Comparison of ENCODE assay signal across 12 cellular contexts in genomic region chr13:51714663-51715168, GRCh38.
DNase-seq lines count a peak whose midpoint lies in the region; ATAC-seq, FAIRE-seq and TF ChIP-seq lines count a peak whose summit lies in the region.
"Had no signal": no experiment of that assay in that cellular context is flagged by ENCODE, and none has a peak within 500 bp of the region (broad histone marks: within the 10 kb centered on the region; RNA-seq: fewer than 3 reads in every experiment).

No MANE protein-coding gene starts in this region.

- H3K27ac ChIP-seq in RWPE2 (ENCODE audit: poor library complexity, severe bottlenecking): peak overlapping the region; percentile 89
- no peak overlapping the region for H3K27ac ChIP-seq in naive thymus-derived CD4-positive, alpha-beta T cell (ENCODE audit: low read depth, low read length)
- no peak overlapping the region for H3K27ac ChIP-seq in prostate gland
- H3K27ac ChIP-seq: neural progenitor cell had no signal

- DNase-seq in RWPE2 (ENCODE audit: low spot score) (no peak), NAMALWA (ENCODE audit: low spot score) (no peak), prostate gland (ENCODE audit: low spot score) (no peak), D721Med (ENCODE audit: insufficient read length, low spot score) (no peak)
- no peak for DNase-seq in naive thymus-derived CD4-positive, alpha-beta T cell
- no peak for DNase-seq in activated CD4-positive, alpha-beta T cell treated with anti-CD3 and anti-CD28 coated beads for 1 hour
- DNase-seq: activated CD4-positive, alpha-beta T cell treated with anti-CD3 and anti-CD28 coated beads for 4 hours; NCI-H1436 treated with DMSO at 0.1 percent for 48 hours had no signal

- POLR2A ChIA-PET in naive thymus-derived CD4-positive, alpha-beta T cell (lab: Charles Lee): no interaction called here

- H3K4me1 ChIP-seq in RWPE2 (ENCODE audit: insufficient read depth, poor library complexity, severe bottlenecking) (peaks cover 26% of the 10 kb centered on the region), prostate gland (replicated peaks) (no peaks in the 10 kb centered on the region)
- no peaks in the 10 kb centered on the region for H3K4me1 ChIP-seq in naive thymus-derived CD4-positive, alpha-beta T cell (ENCODE audit: control insufficient read depth in 2 of 2, insufficient read depth in 2 of 2, low read length in 2 of 2)
- H3K4me1 ChIP-seq: neural progenitor cell had no signal

- ATAC-seq in GM18867 (IDR thresholded peaks at IDR 0.05; ENCODE audit: unreplicated experiment) (peak; percentile 72), HG03095 (IDR thresholded peaks at IDR 0.05; ENCODE audit: unreplicated experiment) (peak; percentile 91), RWPE2 (ENCODE audit: low read depth) (peak; percentile 94)
- peak; percentile 65 for ATAC-seq in naive thymus-derived CD4-positive, alpha-beta T cell

- H3K36me3 ChIP-seq in RWPE2 (ENCODE audit: low read depth): peaks cover 27% of the 10 kb centered on the region
- no peaks in the 10 kb centered on the region for H3K36me3 ChIP-seq in naive thymus-derived CD4-positive, alpha-beta T cell (ENCODE audit: control insufficient read depth in 2 of 3, insufficient read depth in 3 of 3, low read length in 3 of 3)
- no peaks in the 10 kb centered on the region for H3K36me3 ChIP-seq in prostate gland
- H3K36me3 ChIP-seq: neural progenitor cell had no signal

- H3K9me3 ChIP-seq in RWPE2 (ENCODE audit: severe bottlenecking) (no peaks in the 10 kb centered on the region), prostate gland (no peaks in the 10 kb centered on the region)
- no peaks in the 10 kb centered on the region for H3K9me3 ChIP-seq in naive thymus-derived CD4-positive, alpha-beta T cell (ENCODE audit: control insufficient read depth in 2 of 3, low read length in 3 of 3)

- H3K27me3 ChIP-seq in RWPE2 (ENCODE audit: insufficient read depth, poor library complexity, severe bottlenecking): no peaks in the 10 kb centered on the region
- H3K27me3 ChIP-seq in naive thymus-derived CD4-positive, alpha-beta T cell (ENCODE audit: control insufficient read depth in 2 of 2, insufficient read depth in 2 of 2, low read length in 2 of 2): no peaks in the 10 kb centered on the region
- no peaks in the 10 kb centered on the region for H3K27me3 ChIP-seq in prostate gland (replicated peaks; ENCODE audit: insufficient read depth)
- H3K27me3 ChIP-seq: neural progenitor cell had no signal

- peaks cover 0 to 16% (median 9%) of the 10 kb centered on the region in 5 donors for H3K36me3 Mint-ChIP-seq in naive thymus-derived CD4-positive, alpha-beta T cell

- CTCF ChIA-PET in naive thymus-derived CD4-positive, alpha-beta T cell (lab: Charles Lee): no interaction called here

- no peak overlapping the region for H3K27ac Mint-ChIP-seq in naive thymus-derived CD4-positive, alpha-beta T cell
- H3K27ac Mint-ChIP-seq: neural progenitor cell; stimulated activated naive CD8-positive, alpha-beta T cell treated with anti-CD3 and anti-CD28 coated beads, Interleukin-15, Interleukin-2, amounts not matched to agents 100 ng/mL and 50 ng/mL, for 24 hours had no signal

- TF ChIP-seq POLR2A in prostate gland (IDR thresholded peaks at IDR 0.05): no peak

- H3K9me3 Mint-ChIP-seq in naive thymus-derived CD4-positive, alpha-beta T cell: peaks cover 0 to 4% (median 0%) of the 10 kb centered on the region in 11 donors
- H3K9me3 Mint-ChIP-seq: stimulated activated naive CD8-positive, alpha-beta T cell treated with anti-CD3 and anti-CD28 coated beads, Interleukin-15, Interleukin-2, amounts not matched to agents 100 ng/mL and 50 ng/mL, for 24 hours had no signal

- peaks cover 0 to 4% (median 2%) of the 10 kb centered on the region in 7 donors for H3K4me1 Mint-ChIP-seq in naive thymus-derived CD4-positive, alpha-beta T cell
- H3K4me1 Mint-ChIP-seq: neural progenitor cell had no signal

- H3K4me3 Mint-ChIP-seq in naive thymus-derived CD4-positive, alpha-beta T cell: no peak overlapping the region
- H3K4me3 Mint-ChIP-seq: neural progenitor cell; stimulated activated naive CD8-positive, alpha-beta T cell treated with anti-CD3 and anti-CD28 coated beads, Interleukin-15, Interleukin-2, amounts not matched to agents 100 ng/mL and 50 ng/mL, for 24 hours had no signal

- WGBS in prostate gland: 70% methylated on average over 2 of the region's 2 CpGs

- no peak for FAIRE-seq in D721Med (lab: Jason Lieb, UNC)

- intact Hi-C loops in naive thymus-derived CD4-positive, alpha-beta T cell (cut with micrococcal nuclease): no loop called here
- intact Hi-C loops in prostate gland (cut with DNase I): no loop called here

- H3K4me3 ChIP-seq in RWPE2 (ENCODE audit: severe bottlenecking) (no peak overlapping the region), prostate gland (no peak overlapping the region)
- H3K4me3 ChIP-seq in naive thymus-derived CD4-positive, alpha-beta T cell (ENCODE audit: low read length): no peak overlapping the region
- H3K4me3 ChIP-seq: neural progenitor cell had no signal

- TF ChIP-seq CTCF in RWPE2 (IDR thresholded peaks at IDR 0.05; ENCODE audit: poor library complexity, severe bottlenecking) (no peak), prostate gland (IDR thresholded peaks at IDR 0.05) (no peak), D721Med (IDR thresholded peaks at IDR 0.05; ENCODE audit: insufficient read depth, missing control alignments) (no peak)

- no peaks in the 10 kb centered on the region for H3K27me3 Mint-ChIP-seq in naive thymus-derived CD4-positive, alpha-beta T cell
- H3K27me3 Mint-ChIP-seq: stimulated activated naive CD8-positive, alpha-beta T cell treated with anti-CD3 and anti-CD28 coated beads, Interleukin-15, Interleukin-2, amounts not matched to agents 100 ng/mL and 50 ng/mL, for 24 hours had no signal
